Comparison of ENCODE assay signal across 34 cellular contexts in genomic region chr9:119227422-119227821, GRCh38.
"Had no signal": no experiment of that assay in that cellular context is flagged by ENCODE, and none has a peak within 500 bp of the region (broad histone marks: within the 10 kb centered on the region; RNA-seq: fewer than 3 reads in every experiment).

No MANE protein-coding gene starts in this region.

- H3K4me3 ChIP-seq: MG63 had no signal

- H3K9me3 ChIP-seq: MG63 had no signal

- H3K36me3 ChIP-seq: MG63 had no signal

- DNase-seq: Karpas-422, Kasumi-1, MG63, MM.1S, MV-4-11, NCI-H1048, NCI-H1092, NCI-H1092 treated with DMSO at 0.1 percent for 48 hours, NCI-H1105, NCI-H1105 treated with DMSO at 0.1 percent for 48 hours, NCI-H1417, NCI-H1417 treated with DMSO at 0.1 percent for 48 hours, NCI-H1436, NCI-H1436 treated with DMSO at 0.1 percent for 48 hours, NCI-H146, NCI-H1694, NCI-H1694 treated with DMSO at 0.1 percent for 48 hours, NCI-H187, NCI-H187 treated with DMSO at 0.1 percent for 48 hours, NCI-H1930, NCI-H2029, NCI-H2029 treated with DMSO at 0.1 percent for 48 hours, NCI-H2081, NCI-H2081 treated with DMSO at 0.1 percent for 48 hours, NCI-H2107, NCI-H2171, NCI-H2171 treated with DMSO at 0.1 percent for 48 hours, NCI-H2227 treated with DMSO at 0.1 percent for 48 hours, NCI-H226, NCI-H345, NCI-H446, NCI-H446 treated with DMSO at 0.1 percent for 48 hours, NCI-H510A, NCI-H510A treated with DMSO at 0.1 percent for 48 hours had no signal

- H3K27me3 ChIP-seq: MG63 had no signal
